In genomic region chr3:184315871-184316661, GRCh38 we compare ENCODE assay signal across 1 cellular context.
TF ChIP-seq lines count a peak whose summit lies in the region.

No MANE protein-coding gene starts in this region.

TF ChIP-seq in WTC11, 78 proteins besides CTCF, POLR2A, EP300 and RAD21 (continued from another document):
- TF ChIP-seq USF1 (CRISPR knock-in tag; IDR thresholded peaks at IDR 0.05) (no peak), ELF4 (CRISPR knock-in tag; IDR thresholded peaks at IDR 0.05; ENCODE audit: low read depth) (no peak)
